ENCODE assay signal across 7 cellular contexts in genomic region chr12:6539276-6540134, GRCh38. TPM values are rescaled to one million over a fixed set of nuclear protein-coding genes. Genes with fewer than 3 reads are reported as not detected.
A peak's percentile ranks its signal among the peaks of the same experiment; 100 is the strongest.
DNase-seq lines count a peak whose midpoint lies in the region; ATAC-seq, FAIRE-seq and TF ChIP-seq lines count a peak whose summit lies in the region.

No MANE protein-coding gene starts in this region.

- H3K27me3 ChIP-seq in H9 (ENCODE audit: insufficient read depth, low read length) = no peaks in the 10 kb centered on the region

- no peaks in the 10 kb centered on the region for H3K79me1 ChIP-seq in H9 (ENCODE audit: insufficient read depth, low read depth, low read length, poor library complexity, severe bottlenecking)

- no peaks in the 10 kb centered on the region; a peak in 1 of 5 replicates for H3K9me3 Mint-ChIP-seq in H9

- peaks cover 41 to 80% (median 62%) of the 10 kb centered on the region in 3 experiments for H3K36me3 Mint-ChIP-seq in H9 (ENCODE audit: insufficient read depth in 1 of 3, low read depth in 3 of 3)

- H3K79me2 ChIP-seq in H9 (ENCODE audit: insufficient read depth, low read length) = peaks cover 9% of the 10 kb centered on the region; the same call in 1 of the 2 replicates

- no peak overlapping the region for H3T11ph ChIP-seq in H9 (ENCODE audit: low read length)

- H3K23me2 ChIP-seq in H9 (ENCODE audit: insufficient read length, low read depth, low read length, poor library complexity, severe bottlenecking) = peaks cover 11% of the 10 kb centered on the region

- no peak overlapping the region for H3K56ac ChIP-seq in H9 (ENCODE audit: insufficient read length, low read depth, low read length)

- H4K91ac ChIP-seq in H9 (ENCODE audit: insufficient read length, low read depth, low read length) = no peak overlapping the region

- H3K4me3 ChIP-seq in skin epidermis = no peak overlapping the region

- H3K4me2 ChIP-seq in H9 (ENCODE audit: insufficient read depth, insufficient read length, low read length) = no peak overlapping the region

- H3K4me1 ChIP-seq in H9 (ENCODE audit: insufficient read depth, low read length) = no peaks in the 10 kb centered on the region; the same call in 1 of the 2 replicates

- no peak for TF ChIP-seq CTCF in H9 (conservative IDR thresholded peaks at IDR 0.05)

- peak overlapping the region; percentile 21 to 56; a peak in 3 of 5 replicates for H3K4me3 Mint-ChIP-seq in H9

- H2BK12ac ChIP-seq in H9 (ENCODE audit: insufficient read length, low read depth, low read length) = no peak overlapping the region

- H3K14ac ChIP-seq in H9 (ENCODE audit: insufficient read depth, low read length) = no peak overlapping the region

- H4K8ac ChIP-seq in H9 (replicated peaks; ENCODE audit: insufficient read length, low read depth, low read length) = no peak overlapping the region

- ATAC-seq in SK-N-SH treated with all-trans-retinoic acid at 6 μM for 48 hours = peak; percentile 8

- no peak overlapping the region for H4K5ac ChIP-seq in H9 (ENCODE audit: insufficient read length, low read depth, low read length)

- no peaks in the 10 kb centered on the region for H3K9me3 ChIP-seq in H9 (ENCODE audit: control insufficient read depth, low read depth, low read length)

- no peak overlapping the region for H2BK20ac ChIP-seq in H9 (ENCODE audit: low read depth, low read length, poor library complexity, severe bottlenecking)

- peak; percentile 46 for DNase-seq in H9
- DNase-seq in fibroblast of peridontal ligament (ENCODE audit: extremely low read depth) = peak; percentile 13
- no peak for DNase-seq in stimulated activated naive CD4-positive, alpha-beta T cell (lab: John Stamatoyannopoulos, UW)
- no peak for DNase-seq in HPDE6-E6E7 (ENCODE audit: extremely low spot score)
- DNase-seq in HTR-8/SVneo (ENCODE audit: insufficient read length, low spot score) = no peak

- H2BK15ac ChIP-seq in H9 (ENCODE audit: low read depth, low read length) = no peak overlapping the region

- peaks cover 2% of the 10 kb centered on the region for H4K20me1 ChIP-seq in H9 (ENCODE audit: control insufficient read depth, insufficient read depth, insufficient read length)

- WGBS in H9 (ENCODE audit: extremely low coverage, insufficient read length, low lambda C conversion rate) = no CpG with 5 or more reads among the region's 21 CpGs

- no peak overlapping the region for H2BK120ac ChIP-seq in H9 (ENCODE audit: low read depth, low read length, poor library complexity, severe bottlenecking)

- H3K4me1 Mint-ChIP-seq in H9 = peaks cover 34 to 37% of the 10 kb centered on the region in 2 experiments

- FAIRE-seq in HTR-8/SVneo (lab: Jason Lieb, UNC) = no peak

- no peak overlapping the region for H2AK5ac ChIP-seq in H9 (ENCODE audit: insufficient read length, low read length)

- H3K27ac ChIP-seq in H9 (ENCODE audit: insufficient read length, low read depth, low read length) (no peak overlapping the region), skin epidermis (peak overlapping the region in 18 of 21 experiments; percentile 21 to 80 (median 67))

- H2BK5ac ChIP-seq in H9 (ENCODE audit: insufficient read length, low read length) = no peak overlapping the region

- no peak overlapping the region for H2AFZ ChIP-seq in H9 (ENCODE audit: low read length)

- no peak overlapping the region for H3K9ac ChIP-seq in H9 (ENCODE audit: extremely low read depth, insufficient read length, low read length)

- H3K18ac ChIP-seq in H9 (ENCODE audit: insufficient read length, low read depth, low read length) = no peak overlapping the region

- H3K27ac Mint-ChIP-seq in H9 = peak overlapping the region in 2 of 3 experiments; percentile 77 to 89; a peak in 4 of 7 replicates

- no peak overlapping the region for H3K4ac ChIP-seq in H9 (ENCODE audit: low read depth, low read length)

- peaks cover 5% of the 10 kb centered on the region; the same call in 1 of the 2 replicates for H3K27me3 Mint-ChIP-seq in H9 (ENCODE audit: low read depth)

- no peak overlapping the region for H3K23ac ChIP-seq in H9 (ENCODE audit: insufficient read length, low read depth, low read length)

TF ChIP-seq in SK-N-SH treated with all-trans-retinoic acid at 6 μM for 48 hours, 23 proteins besides CTCF, POLR2A, EP300 and RAD21 (continues in another document):
- TF ChIP-seq CSDC2 (CRISPR knock-in tag; IDR thresholded peaks at IDR 0.05) (no peak), CREB5 (CRISPR knock-in tag; IDR thresholded peaks at IDR 0.05; ENCODE audit: low read depth) (no peak), POU6F1 (CRISPR knock-in tag; IDR thresholded peaks at IDR 0.05; ENCODE audit: borderline replicate concordance, low read depth) (no peak), ZFP3 (CRISPR knock-in tag; IDR thresholded peaks at IDR 0.05) (no peak), RARB (CRISPR knock-in tag; IDR thresholded peaks at IDR 0.05) (no peak), PPARA (CRISPR knock-in tag; IDR thresholded peaks at IDR 0.05; ENCODE audit: borderline replicate concordance) (no peak), ZNF70 (CRISPR knock-in tag; IDR thresholded peaks at IDR 0.05) (no peak), ESRRG (CRISPR knock-in tag; IDR thresholded peaks at IDR 0.05) (no peak), GLIS3 (CRISPR knock-in tag; IDR thresholded peaks at IDR 0.05) (no peak), ZNF565 (CRISPR knock-in tag; conservative IDR thresholded peaks at IDR 0.05; ENCODE audit: low read depth) (no peak), TCF4 (CRISPR knock-in tag; IDR thresholded peaks at IDR 0.05; ENCODE audit: borderline replicate concordance) (no peak), OSR1 (CRISPR knock-in tag; IDR thresholded peaks at IDR 0.05) (no peak), ZC3H10 (CRISPR knock-in tag; IDR thresholded peaks at IDR 0.05) (no peak), TOX (CRISPR knock-in tag; IDR thresholded peaks at IDR 0.05; ENCODE audit: borderline replicate concordance) (no peak), SNAI2 (CRISPR knock-in tag; IDR thresholded peaks at IDR 0.05) (no peak)
- TF ChIP-seq, protein P1, sequence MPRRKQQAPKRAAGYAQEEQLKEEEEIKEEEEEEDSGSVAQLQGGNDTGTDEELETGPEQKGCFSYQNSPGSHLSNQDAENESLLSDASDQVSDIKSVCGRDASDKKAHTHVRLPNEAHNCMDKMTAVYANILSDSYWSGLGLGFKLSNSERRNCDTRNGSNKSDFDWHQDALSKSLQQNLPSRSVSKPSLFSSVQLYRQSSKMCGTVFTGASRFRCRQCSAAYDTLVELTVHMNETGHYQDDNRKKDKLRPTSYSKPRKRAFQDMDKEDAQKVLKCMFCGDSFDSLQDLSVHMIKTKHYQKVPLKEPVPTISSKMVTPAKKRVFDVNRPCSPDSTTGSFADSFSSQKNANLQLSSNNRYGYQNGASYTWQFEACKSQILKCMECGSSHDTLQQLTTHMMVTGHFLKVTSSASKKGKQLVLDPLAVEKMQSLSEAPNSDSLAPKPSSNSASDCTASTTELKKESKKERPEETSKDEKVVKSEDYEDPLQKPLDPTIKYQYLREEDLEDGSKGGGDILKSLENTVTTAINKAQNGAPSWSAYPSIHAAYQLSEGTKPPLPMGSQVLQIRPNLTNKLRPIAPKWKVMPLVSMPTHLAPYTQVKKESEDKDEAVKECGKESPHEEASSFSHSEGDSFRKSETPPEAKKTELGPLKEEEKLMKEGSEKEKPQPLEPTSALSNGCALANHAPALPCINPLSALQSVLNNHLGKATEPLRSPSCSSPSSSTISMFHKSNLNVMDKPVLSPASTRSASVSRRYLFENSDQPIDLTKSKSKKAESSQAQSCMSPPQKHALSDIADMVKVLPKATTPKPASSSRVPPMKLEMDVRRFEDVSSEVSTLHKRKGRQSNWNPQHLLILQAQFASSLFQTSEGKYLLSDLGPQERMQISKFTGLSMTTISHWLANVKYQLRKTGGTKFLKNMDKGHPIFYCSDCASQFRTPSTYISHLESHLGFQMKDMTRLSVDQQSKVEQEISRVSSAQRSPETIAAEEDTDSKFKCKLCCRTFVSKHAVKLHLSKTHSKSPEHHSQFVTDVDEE (CRISPR knock-in tag; IDR thresholded peaks at IDR 0.05) = no peak
- TF ChIP-seq, protein P2, sequence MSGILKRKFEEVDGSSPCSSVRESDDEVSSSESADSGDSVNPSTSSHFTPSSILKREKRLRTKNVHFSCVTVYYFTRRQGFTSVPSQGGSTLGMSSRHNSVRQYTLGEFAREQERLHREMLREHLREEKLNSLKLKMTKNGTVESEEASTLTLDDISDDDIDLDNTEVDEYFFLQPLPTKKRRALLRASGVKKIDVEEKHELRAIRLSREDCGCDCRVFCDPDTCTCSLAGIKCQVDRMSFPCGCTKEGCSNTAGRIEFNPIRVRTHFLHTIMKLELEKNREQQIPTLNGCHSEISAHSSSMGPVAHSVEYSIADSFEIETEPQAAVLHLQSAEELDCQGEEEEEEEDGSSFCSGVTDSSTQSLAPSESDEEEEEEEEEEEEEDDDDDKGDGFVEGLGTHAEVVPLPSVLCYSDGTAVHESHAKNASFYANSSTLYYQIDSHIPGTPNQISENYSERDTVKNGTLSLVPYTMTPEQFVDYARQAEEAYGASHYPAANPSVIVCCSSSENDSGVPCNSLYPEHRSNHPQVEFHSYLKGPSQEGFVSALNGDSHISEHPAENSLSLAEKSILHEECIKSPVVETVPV (CRISPR knock-in tag; IDR thresholded peaks at IDR 0.05) = no peak

RNA-seq across cellular contexts. Expression of gene GAPDH, which starts 5.2 kb away (rescaled TPM):
- total RNA-seq in H9 (2021) = 4,581 and 4,651 TPM in 2 replicates

RNA-seq across cellular contexts. Expression of gene IFFO1, which starts 16.3 kb away (rescaled TPM):
- total RNA-seq in H9 (2021) = 16.3 and 17.9 TPM in 2 replicates

RNA-seq across cellular contexts. Expression of gene NOP2, which starts 28.6 kb away (rescaled TPM):
- total RNA-seq in H9 (2021) = 136 and 137 TPM in 2 replicates

RNA-seq across cellular contexts. Expression of gene NCAPD2, which starts 45.6 kb away (rescaled TPM):
- 105 and 114 TPM in 2 replicates for total RNA-seq in H9 (2021)

RNA-seq across cellular contexts. Expression of gene MRPL51, which starts 46.4 kb away (rescaled TPM):
- total RNA-seq in H9 (2021) = 321 and 329 TPM in 2 replicates

Comparison
In these comparisons a context has a peak if more than half of its experiments do, and no peak if none do; other contexts are left out.
1. DNase-seq: peak in H9 (single experiment) and fibroblast of peridontal ligament (single experiment); none in stimulated activated naive CD4-positive, alpha-beta T cell (0 of 6), HPDE6-E6E7 (single experiment) and HTR-8/SVneo (single experiment).